ENCODE assay signal across 22 cellular contexts in the genomic region with DNA sequence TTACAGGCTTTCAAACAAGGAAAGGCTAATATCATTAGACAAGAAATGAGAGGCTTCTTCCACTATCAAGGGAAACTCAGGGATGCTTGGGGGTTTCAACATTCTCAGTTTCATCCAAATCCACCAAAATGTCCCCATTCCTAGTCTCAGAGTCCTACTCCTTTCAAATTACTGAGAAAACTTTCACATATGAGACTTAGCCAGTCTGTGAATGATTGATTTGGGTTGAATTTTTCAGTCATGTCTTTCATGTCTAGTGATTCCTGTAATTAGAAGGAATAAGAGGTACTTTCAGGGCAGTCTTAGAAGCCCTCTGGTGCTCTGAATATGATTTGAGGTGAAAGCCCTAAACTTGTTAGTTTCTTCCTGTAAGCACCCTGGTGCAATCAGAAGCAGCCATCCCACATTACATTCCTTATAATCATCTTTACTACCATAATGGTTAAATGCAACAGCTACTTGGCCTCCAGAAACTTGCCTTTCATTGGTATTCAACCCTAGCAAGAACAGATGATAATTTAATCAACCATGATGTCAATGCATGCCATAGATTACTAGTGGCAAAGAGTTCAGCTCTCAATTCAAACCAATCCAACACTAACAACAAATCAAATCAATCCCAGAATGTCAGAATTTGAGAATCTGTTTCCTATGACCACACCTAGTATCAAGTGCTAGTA. TPM values are rescaled to one million over a fixed set of nuclear protein-coding genes. Genes with fewer than 3 reads are reported as not detected.
DNase-seq lines count a peak whose midpoint lies in the region; ATAC-seq and TF ChIP-seq lines count a peak whose summit lies in the region.
"Had no signal": no experiment of that assay in that cellular context is flagged by ENCODE, and none has a peak within 500 bp of the region (broad histone marks: within the 10 kb centered on the region; RNA-seq: fewer than 3 reads in every experiment).

No MANE protein-coding gene starts in this region.

- no peaks in the 10 kb centered on the region for H3K9me3 ChIP-seq in SK-N-SH
- H3K9me3 ChIP-seq: HAP-1 had no signal

- H4K20me1 ChIP-seq in SK-N-SH (ENCODE audit: insufficient read depth): no peaks in the 10 kb centered on the region

- H3K27ac ChIP-seq in SK-N-SH (ENCODE audit: low read depth in 2 of 2, low read length in 1 of 2): peak overlapping the region in 1 of 2 experiments; percentile 51; a peak in 2 of 4 replicates
- H3K27ac ChIP-seq: 22Rv1 had no signal

- H3K4me2 ChIP-seq in SK-N-SH: no peak overlapping the region

- ATAC-seq in SK-N-SH treated with all-trans-retinoic acid at 6 μM for 48 hours (peak; percentile 44), GM18861 (IDR thresholded peaks at IDR 0.05; ENCODE audit: unreplicated experiment) (peak; percentile 32), activated B cell treated with CpG ODN at 0.5 μM for 24 hours (ENCODE audit: low read depth) (no peak)
- ATAC-seq: activated CD4-positive, CD25-positive, alpha-beta regulatory T cell treated with anti-CD3 and anti-CD28 coated beads, Interleukin-2, amount 50 U/mL, for 24 hours; HepG2 had no signal

- H2AFZ ChIP-seq in SK-N-SH (ENCODE audit: low read depth): no peak overlapping the region

- no peaks in the 10 kb centered on the region for H3K79me2 ChIP-seq in SK-N-SH (ENCODE audit: insufficient read depth)

- peaks cover 13% of the 10 kb centered on the region for H3K36me3 Mint-ChIP-seq in activated B cell treated with CpG ODN at 0.5 μM for 24 hours (ENCODE audit: low read depth)

- H3K27ac Mint-ChIP-seq in activated B cell treated with CpG ODN at 0.5 μM for 24 hours: peak overlapping the region; percentile 10
- H3K27ac Mint-ChIP-seq: B cell had no signal

- no peak for TF ChIP-seq EP300 in SK-N-SH (IDR thresholded peaks at IDR 0.05; ENCODE audit: borderline replicate concordance in 1 of 2, low read depth in 1 of 2, low read length in 1 of 2)

- peaks cover 2% of the 10 kb centered on the region for H3K9me3 Mint-ChIP-seq in activated B cell treated with CpG ODN at 0.5 μM for 24 hours

- H3K27me3 ChIP-seq in SK-N-SH (ENCODE audit: insufficient read depth): no peaks in the 10 kb centered on the region

- H3K4me3 ChIP-seq in SK-N-SH (ENCODE audit: low read depth in 2 of 2, low read length in 1 of 2): no peak overlapping the region
- H3K4me3 ChIP-seq: HAP-1 had no signal

- POLR2A ChIA-PET in SK-N-SH (lab: Yijun Ruan, JAX): no interaction called here
- POLR2A ChIA-PET in activated B cell treated with CpG ODN at 0.5 μM for 24 hours (lab: Charles Lee): interaction anchor here (0.9 to 1.2 kb wide), 2 partner anchors 68 to 139 kb away, joined by 3 to 5 read pairs; a partner anchor contains a TSS

- TF ChIP-seq RAD21 in SK-N-SH (IDR thresholded peaks at IDR 0.05; ENCODE audit: low read length): no peak

- H3F3A ChIP-seq in SK-N-SH (replicated peaks; ENCODE audit: insufficient read depth): peaks cover 22% of the 10 kb centered on the region

- intact Hi-C loops in activated B cell treated with CpG ODN at 0.5 μM for 24 hours (cut with micrococcal nuclease): loop anchor here (1.0 kb wide), 1 partner anchor 9 kb away; no protein-coding TSS in a partner anchor

- H3K27me3 Mint-ChIP-seq in activated B cell treated with CpG ODN at 0.5 μM for 24 hours: no peaks in the 10 kb centered on the region
- H3K27me3 Mint-ChIP-seq: B cell had no signal

- H3K9me2 ChIP-seq in SK-N-SH: no peaks in the 10 kb centered on the region

- CTCF ChIA-PET in SK-N-SH (lab: Yijun Ruan, JAX): interaction anchor here (1.4 kb wide), 1 partner anchor 12 kb away, joined by 4 read pairs; no protein-coding TSS in a partner anchor
- CTCF ChIA-PET in activated B cell treated with CpG ODN at 0.5 μM for 24 hours (lab: Charles Lee): interaction anchor here (0.6 kb wide), 1 partner anchor 18 kb away, joined by 3 read pairs; no protein-coding TSS in a partner anchor

- TF ChIP-seq CTCF in SK-N-SH (IDR thresholded peaks at IDR 0.05) (no peak), activated B cell treated with CpG ODN at 0.5 μM for 24 hours (IDR thresholded peaks at IDR 0.05) (no peak)

- H3K36me3 ChIP-seq in SK-N-SH (replicated peaks in 1 of 2; ENCODE audit: control insufficient read depth in 1 of 2, insufficient read depth in 2 of 2, low read length in 1 of 2): no peaks in the 10 kb centered on the region
- H3K36me3 ChIP-seq: HAP-1 had no signal

- no peak overlapping the region for H3K4me3 Mint-ChIP-seq in activated B cell treated with CpG ODN at 0.5 μM for 24 hours
- H3K4me3 Mint-ChIP-seq: B cell had no signal

- no peak for DNase-seq in SK-N-SH
- DNase-seq in activated B cell treated with CpG ODN at 0.5 μM for 24 hours: no peak
- DNase-seq in iris pigment epithelial cell (ENCODE audit: low read depth): peak; percentile 29
- DNase-seq in T-helper 9 cell: no peak
- no peak for DNase-seq in occipital lobe (lab: John Stamatoyannopoulos, UW)
- DNase-seq in DMS 273 (lab: John Stamatoyannopoulos, UW; ENCODE audit: unreplicated experiment): no peak
- DNase-seq: activated effector memory CD4-positive, alpha-beta T cell treated with Interleukin-2 at 50 U/mL for 16 hours; Calu3; hippocampal formation; islet precursor cell; NCI-H510A; NK-92 treated with Interleukin-12 subunit alpha and Interleukin-12 subunit beta, amount 100 ng/mL, for 24 hours; nucleus accumbens; stimulated activated CD4-positive, alpha-beta T cell treated with anti-CD3 and anti-CD28 coated beads, Interleukin-12 subunit alpha, Interleukin-12 subunit beta, amount 100 ng/mL, for 4 hours; substantia nigra had no signal

- H3K4me1 ChIP-seq in SK-N-SH (ENCODE audit: control insufficient read depth in 1 of 2, insufficient read depth in 2 of 2, low read depth in 1 of 2, low read length in 1 of 2): peaks cover 0 to 10% of the 10 kb centered on the region in 2 experiments; a peak in 1 of 4 replicates
- H3K4me1 ChIP-seq: HAP-1 had no signal

- H3K9ac ChIP-seq in SK-N-SH: no peak overlapping the region

- peaks cover 51% of the 10 kb centered on the region for H3K4me1 Mint-ChIP-seq in activated B cell treated with CpG ODN at 0.5 μM for 24 hours

TF ChIP-seq in SK-N-SH treated with all-trans-retinoic acid at 6 μM for 48 hours, 23 proteins besides CTCF, POLR2A, EP300 and RAD21:
- TF ChIP-seq ISL1 (CRISPR knock-in tag; IDR thresholded peaks at IDR 0.05): peak; percentile 37
- no peak for TF ChIP-seq OSR1 (CRISPR knock-in tag; IDR thresholded peaks at IDR 0.05)
- no peak for TF ChIP-seq ESRRG (CRISPR knock-in tag; IDR thresholded peaks at IDR 0.05)

TF ChIP-seq in SK-N-SH, 30 proteins besides CTCF, POLR2A, EP300 and RAD21 (continues in another document):
- TF ChIP-seq EZH2phosphoT487 (IDR thresholded peaks at IDR 0.05; ENCODE audit: borderline replicate concordance, low read depth): no peak
- no peak for TF ChIP-seq TEAD4 (IDR thresholded peaks at IDR 0.05; ENCODE audit: borderline replicate concordance, insufficient read depth)
- TF ChIP-seq RXRA (IDR thresholded peaks at IDR 0.05; ENCODE audit: borderline replicate concordance, low read depth): no peak
- TF ChIP-seq CHD2 (IDR thresholded peaks at IDR 0.05; ENCODE audit: low read length, partially characterized antibody): no peak
- no peak for TF ChIP-seq POLR2AphosphoS5 (IDR thresholded peaks at IDR 0.05; ENCODE audit: low read depth, low read length)
- TF ChIP-seq, protein P1, sequence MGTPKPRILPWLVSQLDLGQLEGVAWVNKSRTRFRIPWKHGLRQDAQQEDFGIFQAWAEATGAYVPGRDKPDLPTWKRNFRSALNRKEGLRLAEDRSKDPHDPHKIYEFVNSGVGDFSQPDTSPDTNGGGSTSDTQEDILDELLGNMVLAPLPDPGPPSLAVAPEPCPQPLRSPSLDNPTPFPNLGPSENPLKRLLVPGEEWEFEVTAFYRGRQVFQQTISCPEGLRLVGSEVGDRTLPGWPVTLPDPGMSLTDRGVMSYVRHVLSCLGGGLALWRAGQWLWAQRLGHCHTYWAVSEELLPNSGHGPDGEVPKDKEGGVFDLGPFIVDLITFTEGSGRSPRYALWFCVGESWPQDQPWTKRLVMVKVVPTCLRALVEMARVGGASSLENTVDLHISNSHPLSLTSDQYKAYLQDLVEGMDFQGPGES (IDR thresholded peaks at IDR 0.05; ENCODE audit: low read depth, low read length): no peak
- TF ChIP-seq, protein P2, sequence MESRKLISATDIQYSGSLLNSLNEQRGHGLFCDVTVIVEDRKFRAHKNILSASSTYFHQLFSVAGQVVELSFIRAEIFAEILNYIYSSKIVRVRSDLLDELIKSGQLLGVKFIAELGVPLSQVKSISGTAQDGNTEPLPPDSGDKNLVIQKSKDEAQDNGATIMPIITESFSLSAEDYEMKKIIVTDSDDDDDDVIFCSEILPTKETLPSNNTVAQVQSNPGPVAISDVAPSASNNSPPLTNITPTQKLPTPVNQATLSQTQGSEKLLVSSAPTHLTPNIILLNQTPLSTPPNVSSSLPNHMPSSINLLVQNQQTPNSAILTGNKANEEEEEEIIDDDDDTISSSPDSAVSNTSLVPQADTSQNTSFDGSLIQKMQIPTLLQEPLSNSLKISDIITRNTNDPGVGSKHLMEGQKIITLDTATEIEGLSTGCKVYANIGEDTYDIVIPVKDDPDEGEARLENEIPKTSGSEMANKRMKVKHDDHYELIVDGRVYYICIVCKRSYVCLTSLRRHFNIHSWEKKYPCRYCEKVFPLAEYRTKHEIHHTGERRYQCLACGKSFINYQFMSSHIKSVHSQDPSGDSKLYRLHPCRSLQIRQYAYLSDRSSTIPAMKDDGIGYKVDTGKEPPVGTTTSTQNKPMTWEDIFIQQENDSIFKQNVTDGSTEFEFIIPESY (IDR thresholded peaks at IDR 0.05; ENCODE audit: borderline replicate concordance, low read depth): no peak
- TF ChIP-seq YY1 (IDR thresholded peaks at IDR 0.05; ENCODE audit: low read depth): no peak
- TF ChIP-seq GABPA (IDR thresholded peaks at IDR 0.05; ENCODE audit: low read depth): no peak
- TF ChIP-seq TAF1 (IDR thresholded peaks at IDR 0.05; ENCODE audit: borderline replicate concordance, low read depth, low read length): no peak
- no peak for TF ChIP-seq FOXJ3 (CRISPR knock-in tag; IDR thresholded peaks at IDR 0.05)
- TF ChIP-seq, protein P3, sequence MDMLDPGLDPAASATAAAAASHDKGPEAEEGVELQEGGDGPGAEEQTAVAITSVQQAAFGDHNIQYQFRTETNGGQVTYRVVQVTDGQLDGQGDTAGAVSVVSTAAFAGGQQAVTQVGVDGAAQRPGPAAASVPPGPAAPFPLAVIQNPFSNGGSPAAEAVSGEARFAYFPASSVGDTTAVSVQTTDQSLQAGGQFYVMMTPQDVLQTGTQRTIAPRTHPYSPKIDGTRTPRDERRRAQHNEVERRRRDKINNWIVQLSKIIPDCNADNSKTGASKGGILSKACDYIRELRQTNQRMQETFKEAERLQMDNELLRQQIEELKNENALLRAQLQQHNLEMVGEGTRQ (IDR thresholded peaks at IDR 0.05; ENCODE audit: borderline replicate concordance, low read depth, low read length): no peak
- no peak for TF ChIP-seq TCF12 (IDR thresholded peaks at IDR 0.05)
- no peak for TF ChIP-seq SIN3A (IDR thresholded peaks at IDR 0.05; ENCODE audit: borderline replicate concordance, low read depth, low read length)

RNA-seq across cellular contexts. Expression of a gene that starts 50.7 kb away (rescaled TPM):
- polyA plus RNA-seq in SK-N-SH (2012; rRNA removed): 21.9 and 37.2 TPM in 2 replicates
- polyA plus RNA-seq in SK-N-SH (2012; cell fraction: cytosol; rRNA removed): 17.4 and 20.9 TPM in 2 replicates
- 34.8 and 85.0 TPM in 2 replicates for polyA plus RNA-seq in SK-N-SH (2012; cell fraction: nucleus; rRNA removed)
- 68.1 and 85.0 TPM in 2 replicates for total RNA-seq in activated B cell treated with CpG ODN at 0.5 μM for 24 hours
- total RNA-seq in occipital lobe: 33.4 TPM
